In the genomic region with DNA sequence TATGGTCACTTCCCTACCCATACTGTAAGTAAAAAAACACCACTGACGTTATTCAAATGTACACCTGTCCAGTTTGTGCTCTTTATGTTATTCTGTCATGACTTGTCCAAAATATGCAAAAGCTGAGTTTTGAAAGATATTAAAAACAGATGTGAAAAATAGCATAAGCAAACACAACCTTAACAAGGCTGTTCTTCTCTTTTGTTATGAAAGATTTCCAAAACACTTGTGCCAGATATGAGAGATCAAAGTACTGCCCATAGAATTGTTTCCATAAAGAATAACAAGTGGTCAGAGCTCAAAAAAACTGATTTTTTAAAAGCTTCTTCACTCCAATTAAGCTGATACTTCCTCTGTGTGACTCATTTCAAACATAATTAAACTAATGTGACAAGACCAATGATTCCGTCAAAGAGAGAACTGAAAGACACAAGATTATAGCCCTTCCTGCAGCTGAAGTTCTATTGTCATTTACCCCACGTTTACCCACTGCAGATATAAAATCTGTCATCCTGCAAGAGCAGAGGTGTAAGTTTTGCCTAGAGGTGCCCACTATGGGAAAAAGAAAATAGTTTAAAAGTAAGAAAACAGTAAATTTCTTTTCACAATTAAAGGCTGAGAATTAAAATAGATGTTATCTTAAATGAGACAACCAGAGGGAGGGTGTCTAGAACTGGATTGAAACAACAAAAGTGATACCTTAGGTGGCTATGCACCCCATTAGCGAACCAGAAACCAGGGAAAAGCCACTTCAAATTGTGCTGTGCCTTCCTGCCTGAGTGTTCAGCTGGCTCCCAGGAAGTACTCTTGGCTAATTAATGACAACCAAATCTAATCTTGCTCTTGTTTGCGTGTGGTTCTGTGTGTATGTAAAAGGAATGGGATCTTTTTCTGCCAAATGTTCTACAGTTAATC, we compare ENCODE assay signal across 8 cellular contexts. TPM values are rescaled to one million over a fixed set of nuclear protein-coding genes. Genes with fewer than 3 reads are reported as not detected.
DNase-seq lines count a peak whose midpoint lies in the region; ATAC-seq and TF ChIP-seq lines count a peak whose summit lies in the region.

No MANE protein-coding gene starts in this region.

- H3K9me3 ChIP-seq in OCI-LY1 (ENCODE audit: low read length) (no peaks in the 10 kb centered on the region; the same call in 1 of the 2 replicates), skeletal muscle satellite cell (replicated peaks; ENCODE audit: low read length) (no peaks in the 10 kb centered on the region), SK-N-SH (no peaks in the 10 kb centered on the region)

- H3K36me3 ChIP-seq in OCI-LY1 (ENCODE audit: insufficient read depth, low read length) (peaks cover 81% of the 10 kb centered on the region), skeletal muscle satellite cell (ENCODE audit: insufficient read depth, low read length) (no peaks in the 10 kb centered on the region), SK-N-SH (replicated peaks in 1 of 2; ENCODE audit: control insufficient read depth in 1 of 2, insufficient read depth in 2 of 2, low read length in 1 of 2) (no peaks in the 10 kb centered on the region)

- no peak for DNase-seq in cardiac septum (ENCODE audit: low spot score)
- no peak for DNase-seq in left ventricle myocardium superior
- DNase-seq in kidney tubule cell (ENCODE audit: low spot score): no peak
- no peak for DNase-seq in SK-N-SH

- CTCF ChIA-PET in SK-N-SH (lab: Yijun Ruan, JAX): interaction anchor here (1.0 to 1.8 kb wide), 2 partner anchors 17 to 61 kb away, joined by 3 to 6 read pairs; no protein-coding TSS in a partner anchor

- peaks cover 31% of the 10 kb centered on the region for H3F3A ChIP-seq in OCI-LY1 (ENCODE audit: insufficient read depth, low read length)
- no peaks in the 10 kb centered on the region for H3F3A ChIP-seq in SK-N-SH (replicated peaks; ENCODE audit: insufficient read depth)

- H2AFZ ChIP-seq in OCI-LY1 (ENCODE audit: low read length): no peak overlapping the region
- no peak overlapping the region for H2AFZ ChIP-seq in SK-N-SH (ENCODE audit: low read depth)

- TF ChIP-seq RAD21 in SK-N-SH (IDR thresholded peaks at IDR 0.05; ENCODE audit: low read length): no peak

- TF ChIP-seq EP300 in SK-N-SH (IDR thresholded peaks at IDR 0.05; ENCODE audit: borderline replicate concordance in 1 of 2, low read depth in 1 of 2, low read length in 1 of 2): no peak

- H3K27ac ChIP-seq in OCI-LY1 (ENCODE audit: low read depth, low read length, poor library complexity, severe bottlenecking) (peak overlapping the region; percentile 100), SK-N-SH (ENCODE audit: low read depth in 2 of 2, low read length in 1 of 2) (no peak overlapping the region)

- H3K9me2 ChIP-seq in OCI-LY1 (ENCODE audit: low read depth, low read length) (no peaks in the 10 kb centered on the region), SK-N-SH (no peaks in the 10 kb centered on the region)

- peak overlapping the region; percentile 67 for H3K4me2 ChIP-seq in OCI-LY1 (ENCODE audit: low read length)
- peak overlapping the region; percentile 21 for H3K4me2 ChIP-seq in skeletal muscle satellite cell (ENCODE audit: low read length)
- no peak overlapping the region for H3K4me2 ChIP-seq in SK-N-SH

- H3K27me3 ChIP-seq in OCI-LY1 (ENCODE audit: insufficient read depth, low read length) (no peaks in the 10 kb centered on the region), skeletal muscle satellite cell (ENCODE audit: control insufficient read depth, insufficient read depth, low read length) (no peaks in the 10 kb centered on the region), SK-N-SH (ENCODE audit: insufficient read depth) (peaks cover 19% of the 10 kb centered on the region; the same call in 1 of the 2 replicates)

- ATAC-seq in GM19452 (IDR thresholded peaks at IDR 0.05; ENCODE audit: unreplicated experiment) (peak; percentile 91), HG03354 (IDR thresholded peaks at IDR 0.05; ENCODE audit: poor library complexity, severe bottlenecking, unreplicated experiment) (peak; percentile 90), left ventricle myocardium superior (no peak)

- WGBS in SK-N-SH (ENCODE audit: low lambda C conversion rate): 6% methylated on average over 5 of the region's 5 CpGs

- H4K20me1 ChIP-seq in OCI-LY1 (ENCODE audit: insufficient read depth, low read length): no peaks in the 10 kb centered on the region
- H4K20me1 ChIP-seq in SK-N-SH (ENCODE audit: insufficient read depth): no peaks in the 10 kb centered on the region

- H3K79me2 ChIP-seq in OCI-LY1 (ENCODE audit: insufficient read depth, low read length) (no peaks in the 10 kb centered on the region; the same call in 1 of the 2 replicates), SK-N-SH (ENCODE audit: insufficient read depth) (no peaks in the 10 kb centered on the region)

- H3K4me1 ChIP-seq in OCI-LY1 (ENCODE audit: insufficient read depth, low read length, severe bottlenecking): peaks cover 70% of the 10 kb centered on the region
- H3K4me1 ChIP-seq in skeletal muscle satellite cell (ENCODE audit: control insufficient read depth, insufficient read depth, low read length): peaks cover 49% of the 10 kb centered on the region
- H3K4me1 ChIP-seq in SK-N-SH (ENCODE audit: control insufficient read depth in 1 of 2, insufficient read depth in 2 of 2, low read depth in 1 of 2, low read length in 1 of 2): no peaks in the 10 kb centered on the region; a peak in 1 of 4 replicates

- H3K9ac ChIP-seq in OCI-LY1 (ENCODE audit: low read length) (peak overlapping the region; percentile 78), skeletal muscle satellite cell (ENCODE audit: low read depth, low read length) (peak overlapping the region; percentile 59), SK-N-SH (no peak overlapping the region)

- TF ChIP-seq CTCF in OCI-LY1 (IDR thresholded peaks at IDR 0.05; ENCODE audit: low read length) (no peak), SK-N-SH (IDR thresholded peaks at IDR 0.05) (no peak)

- intact Hi-C loops in cardiac septum (cut with DNase I) (loop anchor here (5.0 kb wide), 1 partner anchor 542 kb away; no protein-coding TSS in a partner anchor), left ventricle myocardium superior (cut with micrococcal nuclease) (no loop called here)

- peak overlapping the region; percentile 25 for H3K4me3 ChIP-seq in OCI-LY1 (ENCODE audit: low read depth, low read length, poor library complexity, severe bottlenecking)
- H3K4me3 ChIP-seq in skeletal muscle satellite cell (ENCODE audit: low read length): peak overlapping the region; percentile 4
- no peak overlapping the region for H3K4me3 ChIP-seq in SK-N-SH (ENCODE audit: low read depth in 2 of 2, low read length in 1 of 2)

- POLR2A ChIA-PET in SK-N-SH (lab: Yijun Ruan, JAX): no interaction called here

TF ChIP-seq in SK-N-SH, 30 proteins besides CTCF, POLR2A, EP300 and RAD21:
- no peak for TF ChIP-seq MEF2A (IDR thresholded peaks at IDR 0.05; ENCODE audit: borderline replicate concordance, low read depth)
- TF ChIP-seq FOSL2 (IDR thresholded peaks at IDR 0.05; ENCODE audit: borderline replicate concordance, low read depth): no peak

RNA-seq across cellular contexts. Expression of a gene that starts 30.1 kb away (rescaled TPM):
- under 0.01 and 0.22 TPM in 2 replicates for total RNA-seq in skeletal muscle satellite cell (2012; rRNA removed)
- total RNA-seq in cardiac septum: not detected
- total RNA-seq in left ventricle myocardium superior: not detected
- not detected in 2 replicates for polyA plus RNA-seq in SK-N-SH (2012; rRNA removed)
- polyA plus RNA-seq in SK-N-SH (2012; cell fraction: cytosol; rRNA removed): not detected in 2 replicates
- polyA plus RNA-seq in SK-N-SH (2012; cell fraction: nucleus; rRNA removed): not detected in 2 replicates

Comparison
In these comparisons a context has a peak if more than half of its experiments do, and no peak if none do; other contexts are left out.
1. H3K4me3 ChIP-seq: peak in OCI-LY1 (single experiment) and skeletal muscle satellite cell (single experiment); none in SK-N-SH (0 of 2).